ENCODE assay signal across 13 cellular contexts in genomic region chr11:118845369-118845768, GRCh38. TPM values are rescaled to one million over a fixed set of nuclear protein-coding genes. Genes with fewer than 3 reads are reported as not detected.
DNase-seq lines count a peak whose midpoint lies in the region; ATAC-seq and TF ChIP-seq lines count a peak whose summit lies in the region.
"Had no signal": no experiment of that assay in that cellular context is flagged by ENCODE, and none has a peak within 500 bp of the region (broad histone marks: within the 10 kb centered on the region; RNA-seq: fewer than 3 reads in every experiment).

No MANE protein-coding gene starts in this region.

- H3K27me3 ChIP-seq in endodermal cell (ENCODE audit: control insufficient read depth, insufficient read depth, low read length, poor library complexity, severe bottlenecking): no peaks in the 10 kb centered on the region
- H3K27me3 ChIP-seq: heart right ventricle had no signal

- H3K36me3 ChIP-seq in endodermal cell (ENCODE audit: control insufficient read depth, insufficient read depth, low read length): no peaks in the 10 kb centered on the region
- H3K36me3 ChIP-seq: heart right ventricle had no signal

- no peak overlapping the region for H3K9ac ChIP-seq in endodermal cell (ENCODE audit: extremely low read depth, low read length, poor library complexity, severe bottlenecking)

- TF ChIP-seq CTCF in lower leg skin (IDR thresholded peaks at IDR 0.05) (no peak), endodermal cell (conservative IDR thresholded peaks at IDR 0.05) (no peak)

- H3K4me1 Mint-ChIP-seq in memory B cell: peaks cover 23% of the 10 kb centered on the region
- H3K4me1 Mint-ChIP-seq in endodermal cell: peaks cover 9% of the 10 kb centered on the region

- no peaks in the 10 kb centered on the region for H3K27me3 Mint-ChIP-seq in memory B cell
- H3K27me3 Mint-ChIP-seq in endodermal cell (ENCODE audit: insufficient read depth): peaks cover 2% of the 10 kb centered on the region
- H3K27me3 Mint-ChIP-seq: T-helper 17 cell had no signal

- H3K27ac Mint-ChIP-seq in memory B cell (peak overlapping the region; percentile 4), endodermal cell (no peak overlapping the region)
- H3K27ac Mint-ChIP-seq: T-helper 17 cell had no signal

- TF ChIP-seq POLR2A in lower leg skin (IDR thresholded peaks at IDR 0.05): no peak

- H3K4me3 Mint-ChIP-seq in memory B cell: no peak overlapping the region
- H3K4me3 Mint-ChIP-seq in endodermal cell: no peak overlapping the region
- H3K4me3 Mint-ChIP-seq: T-helper 17 cell had no signal

- ATAC-seq in memory B cell (ENCODE audit: low read depth): no peak
- ATAC-seq: heart right ventricle, T-helper 17 cell had no signal

- H3K4me1 ChIP-seq in endodermal cell (ENCODE audit: control insufficient read depth, insufficient read depth, low read length): no peaks in the 10 kb centered on the region

- intact Hi-C loops in lower leg skin (cut with DNase I; ENCODE audit: low total_unique reads): no loop called here

- DNase-seq in DMS53 (lab: John Stamatoyannopoulos, UW) (peak; percentile 48), DMS53 treated with DMSO at 0.1 percent for 48 hours (lab: John Stamatoyannopoulos, UW; ENCODE audit: unreplicated experiment) (no peak), M059J (ENCODE audit: low read depth) (peak; percentile 23), amniotic stem cell (lab: John Stamatoyannopoulos, UW) (peak; percentile 12), memory B cell (ENCODE audit: low spot score in 2 of 2) (no peak), NCI-H1930 (lab: John Stamatoyannopoulos, UW) (no peak), lower leg skin (ENCODE audit: low spot score in 2 of 2) (no peak), endodermal cell (no peak)
- DNase-seq: activated gamma-delta T cell treated with Interleukin-2 at 50 U/mL for 16 hours, heart right ventricle, T-helper 17 cell had no signal

- H3K9me3 Mint-ChIP-seq in memory B cell (no peaks in the 10 kb centered on the region), endodermal cell (no peaks in the 10 kb centered on the region)

- H3K27ac ChIP-seq in endodermal cell (ENCODE audit: low read depth, low read length): no peak overlapping the region
- H3K27ac ChIP-seq: 22Rv1, heart right ventricle, HL-60 had no signal

- H3K9me3 ChIP-seq in endodermal cell (ENCODE audit: control insufficient read depth, low read length): no peaks in the 10 kb centered on the region
- H3K9me3 ChIP-seq: heart right ventricle had no signal

- H3K4me3 ChIP-seq in lower leg skin (ENCODE audit: low read depth, poor library complexity, severe bottlenecking) (no peak overlapping the region), endodermal cell (ENCODE audit: low read length) (no peak overlapping the region)
- H3K4me3 ChIP-seq: heart right ventricle had no signal

- H3K36me3 Mint-ChIP-seq in memory B cell (no peaks in the 10 kb centered on the region), endodermal cell (ENCODE audit: low read depth) (no peaks in the 10 kb centered on the region)

RNA-seq across cellular contexts. Expression of gene CXCR5, which starts 38.3 kb away (rescaled TPM):
- not detected in 2 replicates for total RNA-seq in M059J (2014; rRNA removed; shearing (Covaris generic))
- total RNA-seq in lower leg skin (not detected), endodermal cell (under 1 TPM in 1 of 2 donors, not detected in 1; 0.07 TPM)
- polyA plus RNA-seq in endodermal cell (2013, experiment 1 of 2): not detected
- polyA plus RNA-seq in endodermal cell (2013, experiment 2 of 2): not detected

RNA-seq across cellular contexts. Expression of gene DDX6, which starts 54.4 kb away (rescaled TPM):
- 42.2 and 70.8 TPM in 2 replicates for total RNA-seq in M059J (2014; rRNA removed; shearing (Covaris generic))
- total RNA-seq in lower leg skin (100 to 1,000 TPM in 2 of 4 donors, 10 to 100 TPM in 2; 71.8 to 117 (median 88.6) TPM), endodermal cell (100 to 1,000 TPM; 103 to 133 TPM)
- polyA plus RNA-seq in endodermal cell (2013, experiment 1 of 2): 72.9 TPM
- polyA plus RNA-seq in endodermal cell (2013, experiment 2 of 2): 74.8 TPM

Comparison
In these comparisons a context has a peak if more than half of its experiments do, and no peak if none do; other contexts are left out.
1. DNase-seq: peak in DMS53 (single experiment), M059J (single experiment) and amniotic stem cell (single experiment); none in DMS53 treated with DMSO at 0.1 percent for 48 hours (single experiment), memory B cell (0 of 2), NCI-H1930 (0 of 2), lower leg skin (0 of 2) and endodermal cell (single experiment).